9 cellular contexts compared by ENCODE assay signal in the genomic region with DNA sequence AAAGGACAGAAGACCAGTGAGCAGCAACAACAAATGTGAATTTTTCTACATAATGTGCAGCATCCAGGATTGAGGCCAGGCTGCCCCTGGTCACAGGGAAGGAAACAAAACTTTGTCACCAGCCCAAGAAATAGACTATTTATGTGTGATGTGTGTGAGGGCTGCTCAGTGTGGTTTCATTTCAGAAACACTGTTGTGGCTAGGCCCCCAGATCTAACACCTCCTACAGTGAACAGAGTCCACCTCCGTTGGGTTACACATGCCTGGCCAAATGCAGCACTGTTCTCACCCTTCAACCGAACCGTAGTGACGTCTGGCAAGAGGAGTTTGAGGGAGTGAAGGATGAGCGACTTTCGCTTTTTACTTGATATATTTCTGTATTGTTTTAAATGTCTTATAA.
DNase-seq lines count a peak whose midpoint lies in the region; TF ChIP-seq lines count a peak whose summit lies in the region.
"Had no signal": no experiment of that assay in that cellular context is flagged by ENCODE, and none has a peak within 500 bp of the region (broad histone marks: within the 10 kb centered on the region; RNA-seq: fewer than 3 reads in every experiment).

No MANE protein-coding gene starts in this region.

- no peak overlapping the region for H2AFZ ChIP-seq in neuronal stem cell (ENCODE audit: low read length)

- no peak overlapping the region for H4K91ac ChIP-seq in neuronal stem cell (ENCODE audit: low read depth, low read length, poor library complexity)

- H3K27ac Mint-ChIP-seq in activated CD4-positive, alpha-beta T cell treated with anti-CD3 and anti-CD28 coated beads, Interleukin-2, amount 10 ng/mL, durations not matched to agents 7 days and 5 days, result peak overlapping the region; percentile 80
- H3K27ac Mint-ChIP-seq in HFFc6, result peak overlapping the region; percentile 97

- no peak overlapping the region for H3K4ac ChIP-seq in neuronal stem cell (ENCODE audit: low read length)

- no peak overlapping the region for H3K4me3 Mint-ChIP-seq in activated CD4-positive, alpha-beta T cell treated with anti-CD3 and anti-CD28 coated beads, Interleukin-2, amount 10 ng/mL, durations not matched to agents 7 days and 5 days
- H3K4me3 Mint-ChIP-seq in HFFc6, result no peak overlapping the region

- no peaks in the 10 kb centered on the region for H3K9me3 ChIP-seq in SJSA1 (replicated peaks)
- no peaks in the 10 kb centered on the region for H3K9me3 ChIP-seq in neuronal stem cell (replicated peaks in 1 of 2; ENCODE audit: control insufficient read depth in 2 of 2, insufficient read depth in 1 of 2, low read depth in 1 of 2, low read length in 2 of 2)

- H3K27me3 ChIP-seq in SJSA1 (replicated peaks) (no peaks in the 10 kb centered on the region), neuronal stem cell (ENCODE audit: control insufficient read depth in 3 of 3, insufficient read depth in 3 of 3, low read depth in 1 of 3, low read length in 3 of 3) (no peaks in the 10 kb centered on the region)

- H2BK15ac ChIP-seq in neuronal stem cell (ENCODE audit: low read length), result no peak overlapping the region

- H3K27ac ChIP-seq in SJSA1, result peak overlapping the region; percentile 21; the same call in 1 of the 2 replicates
- H3K27ac ChIP-seq in neuronal stem cell (replicated peaks; ENCODE audit: low read length), result no peak overlapping the region

- POLR2A ChIA-PET in activated CD4-positive, alpha-beta T cell treated with anti-CD3 and anti-CD28 coated beads, Interleukin-2, amount 10 ng/mL, durations not matched to agents 7 days and 5 days (lab: Charles Lee), result no interaction called here

- H3K4me1 Mint-ChIP-seq in activated CD4-positive, alpha-beta T cell treated with anti-CD3 and anti-CD28 coated beads, Interleukin-2, amount 10 ng/mL, durations not matched to agents 7 days and 5 days, result peaks cover 30% of the 10 kb centered on the region
- H3K4me1 Mint-ChIP-seq in HFFc6 (ENCODE audit: low read depth), result peaks cover 63% of the 10 kb centered on the region

- no CpG with 5 or more reads among the region's 6 CpGs for WGBS in neuronal stem cell (ENCODE audit: extremely low coverage in 2 of 2, insufficient read length in 2 of 2, insufficient replicate concordance in 1 of 2), 2 donors

- no peak overlapping the region for H2BK12ac ChIP-seq in neuronal stem cell (ENCODE audit: low read length)

- CTCF ChIA-PET in activated CD4-positive, alpha-beta T cell treated with anti-CD3 and anti-CD28 coated beads, Interleukin-2, amount 10 ng/mL, durations not matched to agents 7 days and 5 days (lab: Charles Lee), result interaction anchor here (0.9 to 2.4 kb wide), 3 partner anchors 14 to 69 kb away, joined by 3 to 7 read pairs (median 4); no protein-coding TSS in a partner anchor

- peaks cover 8% of the 10 kb centered on the region for H3K36me3 Mint-ChIP-seq in activated CD4-positive, alpha-beta T cell treated with anti-CD3 and anti-CD28 coated beads, Interleukin-2, amount 10 ng/mL, durations not matched to agents 7 days and 5 days (ENCODE audit: low read depth)
- H3K36me3 Mint-ChIP-seq in HFFc6 (ENCODE audit: low read depth), result peaks cover 8% of the 10 kb centered on the region; the same call in 1 of the 2 replicates

- H4K8ac ChIP-seq in neuronal stem cell (ENCODE audit: low read depth, low read length), result no peak overlapping the region

- H3K79me1 ChIP-seq in neuronal stem cell (ENCODE audit: low read depth, low read length), result no peaks in the 10 kb centered on the region

- DNase-seq in activated CD4-positive, alpha-beta T cell treated with anti-CD3 and anti-CD28 coated beads, Interleukin-2, amount 10 ng/mL, durations not matched to agents 7 days and 5 days, result no peak
- DNase-seq in activated CD4-positive, alpha-beta T cell treated with anti-CD3 and anti-CD28 coated beads for 1 hour, result no peak
- DNase-seq in HFFc6, result no peak
- no peak for DNase-seq in SJSA1 (ENCODE audit: low read depth in 1 of 2, low spot score in 2 of 2)
- peak; percentile 5 for DNase-seq in stimulated activated CD8-positive, alpha-beta memory T cell treated with anti-CD3 and anti-CD28 coated beads, Interleukin-7, amount 100 ng/mL, for 24 hours (ENCODE audit: low read depth)
- DNase-seq in neuronal stem cell (ENCODE audit: low spot score), result no peak
- no peak for DNase-seq in T-helper 9 cell
- DNase-seq in stimulated activated naive CD4-positive, alpha-beta T cell (lab: John Stamatoyannopoulos, UW), result no peak
- DNase-seq: NCI-H1694 treated with DMSO at 0.1 percent for 48 hours had no signal

- no peak overlapping the region for H3K4me2 ChIP-seq in neuronal stem cell (ENCODE audit: insufficient read depth, low read length, poor library complexity, severe bottlenecking)

- no peaks in the 10 kb centered on the region for H3K27me3 Mint-ChIP-seq in activated CD4-positive, alpha-beta T cell treated with anti-CD3 and anti-CD28 coated beads, Interleukin-2, amount 10 ng/mL, durations not matched to agents 7 days and 5 days
- peaks cover 1% of the 10 kb centered on the region; the same call in 1 of the 2 replicates for H3K27me3 Mint-ChIP-seq in HFFc6 (ENCODE audit: insufficient read depth)

- H3K4me3 ChIP-seq in SJSA1 (no peak overlapping the region), neuronal stem cell (ENCODE audit: low read length in 2 of 2) (no peak overlapping the region)

- H2AK5ac ChIP-seq in neuronal stem cell (ENCODE audit: low read depth, low read length), result no peak overlapping the region

- no peak overlapping the region for H3K14ac ChIP-seq in neuronal stem cell (ENCODE audit: low read length)

- H3K23ac ChIP-seq in neuronal stem cell (ENCODE audit: low read depth, low read length, poor library complexity), result no peak overlapping the region

- TF ChIP-seq CTCF in HFFc6 (IDR thresholded peaks at IDR 0.05), result no peak

- no peak overlapping the region for H2BK5ac ChIP-seq in neuronal stem cell (ENCODE audit: low read length)

- H3K4me1 ChIP-seq in SJSA1 (replicated peaks) (peaks cover 40% of the 10 kb centered on the region), neuronal stem cell (ENCODE audit: control insufficient read depth in 2 of 2, insufficient read depth in 1 of 2, low read depth in 1 of 2, low read length in 2 of 2) (peaks cover 0 to 2% of the 10 kb centered on the region in 2 donors)

- H2BK120ac ChIP-seq in neuronal stem cell (ENCODE audit: low read depth, low read length), result no peak overlapping the region

- no peak overlapping the region for H3K9ac ChIP-seq in neuronal stem cell (ENCODE audit: low read depth, low read length, poor library complexity)

- H3K36me3 ChIP-seq in SJSA1 (no peaks in the 10 kb centered on the region), neuronal stem cell (replicated peaks in 1 of 2; ENCODE audit: control insufficient read depth in 2 of 2, insufficient read depth in 2 of 2, low read length in 2 of 2) (no peaks in the 10 kb centered on the region)

- no peak overlapping the region for H3K18ac ChIP-seq in neuronal stem cell (ENCODE audit: low read length)

- H3K9me3 Mint-ChIP-seq in activated CD4-positive, alpha-beta T cell treated with anti-CD3 and anti-CD28 coated beads, Interleukin-2, amount 10 ng/mL, durations not matched to agents 7 days and 5 days, result no peaks in the 10 kb centered on the region
- H3K9me3 Mint-ChIP-seq in HFFc6, result no peaks in the 10 kb centered on the region
